ENCODE assay signal across 19 cellular contexts in the genomic region with DNA sequence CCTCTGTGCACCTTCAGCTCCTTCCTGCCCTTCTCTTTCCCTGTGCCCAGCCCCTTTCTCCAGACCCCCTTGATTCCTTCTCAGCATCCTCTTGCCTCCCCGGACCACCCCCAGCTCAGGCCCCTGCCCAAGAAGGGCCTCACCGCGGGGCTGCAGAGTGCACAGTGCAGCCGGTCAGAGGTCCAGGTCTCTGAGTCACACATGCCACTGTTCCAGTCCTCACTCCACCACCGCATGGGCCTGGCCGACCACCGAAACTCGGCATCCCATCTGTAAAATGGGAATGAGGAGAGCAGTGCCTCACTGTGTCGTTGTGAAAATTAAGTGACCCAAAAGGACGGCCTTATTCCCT. TPM values are rescaled to one million over a fixed set of nuclear protein-coding genes. Genes with fewer than 3 reads are reported as not detected.
A peak's percentile ranks its signal among the peaks of the same experiment; 100 is the strongest.
DNase-seq lines count a peak whose midpoint lies in the region; ATAC-seq, FAIRE-seq and TF ChIP-seq lines count a peak whose summit lies in the region.
"Had no signal": no experiment of that assay in that cellular context is flagged by ENCODE, and none has a peak within 500 bp of the region (broad histone marks: within the 10 kb centered on the region; RNA-seq: fewer than 3 reads in every experiment).

No MANE protein-coding gene starts in this region.

- in situ Hi-C loops in HAP-1 (cut with MboI; ENCODE audit: low sequenced_read_pairs): loop anchor here (25.0 kb wide), 1 partner anchor 707 kb away; no protein-coding TSS in a partner anchor

- H3K79me1 ChIP-seq in mesendoderm (ENCODE audit: low read length): no peaks in the 10 kb centered on the region

- no peak overlapping the region for H2AK5ac ChIP-seq in mesendoderm (ENCODE audit: low read length)

- H4K8ac ChIP-seq in mesendoderm (ENCODE audit: low read depth, low read length): no peak overlapping the region

- no peaks in the 10 kb centered on the region for H3K79me2 ChIP-seq in mesendoderm (ENCODE audit: control insufficient read depth, insufficient read depth, low read length)

- TF ChIP-seq CTCF in RWPE2 (IDR thresholded peaks at IDR 0.05; ENCODE audit: poor library complexity, severe bottlenecking) (no peak), esophagus squamous epithelium (IDR thresholded peaks at IDR 0.05) (no peak), pancreas (IDR thresholded peaks at IDR 0.05) (no peak), vagina (IDR thresholded peaks at IDR 0.05) (no peak), prostate gland (IDR thresholded peaks at IDR 0.05) (no peak)

- no peak overlapping the region for H3K4me3 ChIP-seq in RWPE2 (ENCODE audit: severe bottlenecking)
- H3K4me3 ChIP-seq in esophagus squamous epithelium: no peak overlapping the region
- H3K4me3 ChIP-seq in pancreas: no peak overlapping the region
- H3K4me3 ChIP-seq in vagina: no peak overlapping the region
- no peak overlapping the region for H3K4me3 ChIP-seq in prostate gland
- H3K4me3 ChIP-seq in HAP-1: no peak overlapping the region
- no peak overlapping the region for H3K4me3 ChIP-seq in mesendoderm (ENCODE audit: low read length)
- H3K4me3 ChIP-seq: BLaER1, psoas muscle had no signal

- H4K5ac ChIP-seq in mesendoderm (ENCODE audit: low read length): no peak overlapping the region

- H3K36me3 ChIP-seq in RWPE2 (ENCODE audit: low read depth) (no peaks in the 10 kb centered on the region), esophagus squamous epithelium (peaks cover 0 to under 1% (median 0%) of the 10 kb centered on the region in 3 donors), pancreas (no peaks in the 10 kb centered on the region), vagina (no peaks in the 10 kb centered on the region), prostate gland (no peaks in the 10 kb centered on the region), HAP-1 (replicated peaks) (no peaks in the 10 kb centered on the region), mesendoderm (ENCODE audit: control insufficient read depth, insufficient read depth, low read length) (no peaks in the 10 kb centered on the region)
- H3K36me3 ChIP-seq: BLaER1 had no signal

- H2BK5ac ChIP-seq in mesendoderm (ENCODE audit: low read length): no peak overlapping the region

- no peak for FAIRE-seq in pancreas (lab: Jason Lieb, UNC)
- FAIRE-seq: TTC549 had no signal

- TF ChIP-seq POLR2A in esophagus squamous epithelium (IDR thresholded peaks at IDR 0.05) (no peak), vagina (IDR thresholded peaks at IDR 0.05) (no peak), prostate gland (IDR thresholded peaks at IDR 0.05) (no peak)

- no peak overlapping the region for H2BK15ac ChIP-seq in mesendoderm (replicated peaks; ENCODE audit: low read depth)

- ATAC-seq in RWPE2 (ENCODE audit: low read depth): peak; percentile 24
- peak in 1 of 4 donors; percentile 4 for ATAC-seq in pancreas

- no peak overlapping the region for H3K4me2 ChIP-seq in mesendoderm (ENCODE audit: low read length)
- H3K4me2 ChIP-seq: BLaER1 had no signal

- no peak overlapping the region for H3K18ac ChIP-seq in mesendoderm (ENCODE audit: low read length)

- no peak overlapping the region for H3K23ac ChIP-seq in mesendoderm (ENCODE audit: low read length)

- no peak overlapping the region for H3K56ac ChIP-seq in mesendoderm (ENCODE audit: low read length)

- H3K9me3 ChIP-seq in RWPE2 (ENCODE audit: severe bottlenecking): peaks cover 5% of the 10 kb centered on the region
- H3K9me3 ChIP-seq in esophagus squamous epithelium: no peaks in the 10 kb centered on the region
- no peaks in the 10 kb centered on the region for H3K9me3 ChIP-seq in pancreas
- no peaks in the 10 kb centered on the region for H3K9me3 ChIP-seq in vagina
- H3K9me3 ChIP-seq in prostate gland: no peaks in the 10 kb centered on the region
- H3K9me3 ChIP-seq in HAP-1: no peaks in the 10 kb centered on the region
- H3K9me3 ChIP-seq: psoas muscle had no signal

- DNase-seq in RWPE2 (ENCODE audit: low spot score) (no peak), esophagus squamous epithelium (lab: John Stamatoyannopoulos, UW) (no peak), pancreas (no peak), vagina (ENCODE audit: extremely low spot score in 2 of 2) (no peak), prostate gland (ENCODE audit: low spot score) (no peak), HAP-1 (ENCODE audit: low spot score in 2 of 2) (no peak), mesendoderm (no peak)
- DNase-seq: activated CD4-positive, alpha-beta T cell treated with anti-CD3 and anti-CD28 coated beads, Interleukin-2, amount 50 U/mL, for 4 hours; activated naive CD4-positive, alpha-beta T cell treated with anti-CD3 and anti-CD28 coated beads, Interleukin-2, amount 50 U/mL, for 16 hours; DMS153; hypothalamus; MV-4-11; naive B cell; NCI-H2081; NCI-H524 treated with DMSO at 0.1 percent for 48 hours; OCI-M1 had no signal

- 41 to 43% methylated on average over 5 of the region's 10 CpGs for WGBS in esophagus squamous epithelium, 2 donors
- 72 to 77% methylated on average over 10 of the region's 10 CpGs for WGBS in pancreas, 2 donors
- 80% methylated on average over 10 of the region's 10 CpGs for WGBS in prostate gland
- no CpG with 5 or more reads among the region's 10 CpGs for WGBS in mesendoderm (ENCODE audit: extremely low coverage, insufficient coverage, low lambda C conversion rate)

- H2BK120ac ChIP-seq in mesendoderm (ENCODE audit: low read depth, low read length): no peak overlapping the region

- H3K27ac ChIP-seq in RWPE2 (ENCODE audit: poor library complexity, severe bottlenecking) (peak overlapping the region; percentile 74), esophagus squamous epithelium (peak overlapping the region; percentile 71 to 87 (median 82)), pancreas (peak overlapping the region; percentile 59 to 81 (median 74)), vagina (peak overlapping the region; percentile 72), prostate gland (no peak overlapping the region), mesendoderm (ENCODE audit: low read depth, low read length) (no peak overlapping the region)
- H3K27ac ChIP-seq: BLaER1, psoas muscle had no signal

- H3K4me1 ChIP-seq in RWPE2 (ENCODE audit: insufficient read depth, poor library complexity, severe bottlenecking) (peaks cover 32% of the 10 kb centered on the region), esophagus squamous epithelium (peaks cover 42 to 83% (median 43%) of the 10 kb centered on the region in 3 donors), pancreas (peaks cover 7 to 22% (median 19%) of the 10 kb centered on the region in 3 donors), vagina (peaks cover 47% of the 10 kb centered on the region), prostate gland (replicated peaks) (no peaks in the 10 kb centered on the region), HAP-1 (no peaks in the 10 kb centered on the region), mesendoderm (ENCODE audit: control insufficient read depth, low read depth, low read length) (no peaks in the 10 kb centered on the region)
- H3K4me1 ChIP-seq: psoas muscle had no signal

- H3K9ac ChIP-seq in mesendoderm (ENCODE audit: low read length): no peak overlapping the region
- H3K9ac ChIP-seq: BLaER1 had no signal

- H3K4ac ChIP-seq in mesendoderm (ENCODE audit: low read depth, low read length): no peak overlapping the region

- intact Hi-C loops in esophagus squamous epithelium (cut with DNase I): no loop called here
- intact Hi-C loops in pancreas (cut with DNase I): no loop called here
- intact Hi-C loops in vagina (cut with DNase I): no loop called here
- intact Hi-C loops in prostate gland (cut with DNase I): no loop called here

- no peaks in the 10 kb centered on the region for H3K27me3 ChIP-seq in RWPE2 (ENCODE audit: insufficient read depth, poor library complexity, severe bottlenecking)
- H3K27me3 ChIP-seq in esophagus squamous epithelium: no peaks in the 10 kb centered on the region
- no peaks in the 10 kb centered on the region for H3K27me3 ChIP-seq in pancreas
- no peaks in the 10 kb centered on the region for H3K27me3 ChIP-seq in vagina
- H3K27me3 ChIP-seq in prostate gland (replicated peaks; ENCODE audit: insufficient read depth): no peaks in the 10 kb centered on the region
- H3K27me3 ChIP-seq in HAP-1 (ENCODE audit: low read depth): no peaks in the 10 kb centered on the region
- H3K27me3 ChIP-seq in mesendoderm (ENCODE audit: insufficient read depth, low read length, poor library complexity): no peaks in the 10 kb centered on the region
- H3K27me3 ChIP-seq: BLaER1 had no signal

RNA-seq across cellular contexts. Expression of gene BDKRB1, which starts 13.3 kb away (rescaled TPM):
- total RNA-seq in esophagus squamous epithelium (10 to 100 TPM in 1 of 4 donors, 1 to 10 TPM in 3; 4.0 to 12.2 (median 5.7) TPM), pancreas (under 1 TPM; 0.12 to 0.92 (median 0.50) TPM), vagina (2.5 TPM), prostate gland (1 to 10 TPM in 1 of 2 donors, not detected in 1; 2.3 TPM)
- polyA plus RNA-seq in pancreas: 1 to 10 TPM; 3.0 to 4.5 TPM
- 0.56 TPM for polyA plus RNA-seq in mesendoderm (2013, experiment 1 of 2)
- polyA plus RNA-seq in mesendoderm (2013, experiment 2 of 2): 0.53 TPM

Comparison
In these comparisons a context has a peak if more than half of its experiments do, and no peak if none do; other contexts are left out.
1. H3K27ac ChIP-seq: peak in RWPE2 (single experiment), esophagus squamous epithelium (4 of 4), pancreas (4 of 4) and vagina (single experiment); none in prostate gland (0 of 2) and mesendoderm (single experiment).